ENCODE assay signal across 19 cellular contexts in genomic region chr14:84891414-84891813, GRCh38.
A peak's percentile ranks its signal among the peaks of the same experiment; 100 is the strongest.
DNase-seq lines count a peak whose midpoint lies in the region; ATAC-seq and TF ChIP-seq lines count a peak whose summit lies in the region.
"Had no signal": no experiment of that assay in that cellular context is flagged by ENCODE, and none has a peak within 500 bp of the region (broad histone marks: within the 10 kb centered on the region; RNA-seq: fewer than 3 reads in every experiment).

No MANE protein-coding gene starts in this region.

- in situ Hi-C loops in GM13976 (cut with MboI; ENCODE audit: low sequenced_read_pairs, unreplicated experiment): no loop called here

- H3K4me3 ChIP-seq in RWPE2 (ENCODE audit: severe bottlenecking): no peak overlapping the region
- H3K4me3 ChIP-seq: BLaER1 treated with 17β-estradiol and CSF1 and Interleukin-3, amounts not matched to agents 10 nM and 100 nM; GM23338; HAP-1 had no signal

- H3K27ac ChIP-seq in RWPE2 (ENCODE audit: poor library complexity, severe bottlenecking) (no peak overlapping the region), foreskin keratinocyte (no peak overlapping the region)
- H3K27ac ChIP-seq: BLaER1 treated with 17β-estradiol and CSF1 and Interleukin-3, amounts not matched to agents 10 nM and 100 nM had no signal

- no peaks in the 10 kb centered on the region for H3K9me3 ChIP-seq in RWPE2 (ENCODE audit: severe bottlenecking)
- H3K9me3 ChIP-seq: BE2C, HAP-1 had no signal

- no peaks in the 10 kb centered on the region for H3K27me3 ChIP-seq in RWPE2 (ENCODE audit: insufficient read depth, poor library complexity, severe bottlenecking)
- no peaks in the 10 kb centered on the region for H3K27me3 ChIP-seq in foreskin keratinocyte
- H3K27me3 ChIP-seq: BE2C; BLaER1 treated with 17β-estradiol and CSF1 and Interleukin-3, amounts not matched to agents 10 nM and 100 nM had no signal

- TF ChIP-seq CTCF in RWPE2 (IDR thresholded peaks at IDR 0.05; ENCODE audit: poor library complexity, severe bottlenecking) (no peak), foreskin keratinocyte (conservative IDR thresholded peaks at IDR 0.05) (no peak), GM13976 (IDR thresholded peaks at IDR 0.05; ENCODE audit: borderline replicate concordance, control extremely low read depth, extremely low read depth, insufficient read depth, missing control alignments) (no peak)

- no peaks in the 10 kb centered on the region for H3K36me3 Mint-ChIP-seq in stimulated activated memory B cell treated with anti-CD40 and anti-IgM and Interleukin-4, amounts not matched to agents 10 μg/mL and 1 μg/mL and 100 μg/mL, for 72 hours
- H3K36me3 Mint-ChIP-seq: CD14-positive monocyte; CD8-positive, alpha-beta memory T cell had no signal

- peak; percentile 61; the same call in 2 of the 3 replicates for ATAC-seq in RWPE2 (ENCODE audit: low read depth)
- ATAC-seq in foreskin keratinocyte: peak; percentile 72
- no peak for ATAC-seq in stimulated activated memory B cell treated with anti-CD40 and anti-IgM and Interleukin-4, amounts not matched to agents 10 μg/mL and 1 μg/mL and 100 μg/mL, for 72 hours
- ATAC-seq in GM19023 (IDR thresholded peaks at IDR 0.05; ENCODE audit: unreplicated experiment): no peak
- ATAC-seq: GM23338 had no signal

- peaks cover 11% of the 10 kb centered on the region for H3K9me3 Mint-ChIP-seq in stimulated activated memory B cell treated with anti-CD40 and anti-IgM and Interleukin-4, amounts not matched to agents 10 μg/mL and 1 μg/mL and 100 μg/mL, for 72 hours

- no peaks in the 10 kb centered on the region for H3K36me3 ChIP-seq in RWPE2 (ENCODE audit: low read depth)
- H3K36me3 ChIP-seq: BE2C; BLaER1 treated with 17β-estradiol and CSF1 and Interleukin-3, amounts not matched to agents 10 nM and 100 nM; HAP-1 had no signal

- no peak overlapping the region for H3K27ac Mint-ChIP-seq in stimulated activated memory B cell treated with anti-CD40 and anti-IgM and Interleukin-4, amounts not matched to agents 10 μg/mL and 1 μg/mL and 100 μg/mL, for 72 hours
- H3K27ac Mint-ChIP-seq: CD14-positive monocyte; CD4-positive, alpha-beta T cell; CD8-positive, alpha-beta memory T cell; GM23338 had no signal

- no peak overlapping the region for H3K4me3 Mint-ChIP-seq in stimulated activated memory B cell treated with anti-CD40 and anti-IgM and Interleukin-4, amounts not matched to agents 10 μg/mL and 1 μg/mL and 100 μg/mL, for 72 hours
- H3K4me3 Mint-ChIP-seq: CD14-positive monocyte; CD4-positive, alpha-beta T cell; CD8-positive, alpha-beta memory T cell; GM23338 had no signal

- H3K4me1 Mint-ChIP-seq in stimulated activated memory B cell treated with anti-CD40 and anti-IgM and Interleukin-4, amounts not matched to agents 10 μg/mL and 1 μg/mL and 100 μg/mL, for 72 hours: no peaks in the 10 kb centered on the region
- H3K4me1 Mint-ChIP-seq: CD14-positive monocyte; CD8-positive, alpha-beta memory T cell; GM23338 had no signal

- H3K4me1 ChIP-seq in RWPE2 (ENCODE audit: insufficient read depth, poor library complexity, severe bottlenecking) (no peaks in the 10 kb centered on the region), foreskin keratinocyte (no peaks in the 10 kb centered on the region)
- H3K4me1 ChIP-seq: BE2C; BLaER1 treated with 17β-estradiol and CSF1 and Interleukin-3, amounts not matched to agents 10 nM and 100 nM; HAP-1 had no signal

- peak; percentile 23 for DNase-seq in HCEC 1CT
- DNase-seq in HS-5 (ENCODE audit: low read depth): peak; percentile 2
- no peak for DNase-seq in RWPE2 (ENCODE audit: low spot score)
- peak; percentile 5 to 32 for DNase-seq in foreskin keratinocyte
- DNase-seq in GM13976 (ENCODE audit: low spot score): no peak
- DNase-seq: AML-193; BE2C; CD4-positive, alpha-beta T cell; CD8-positive, alpha-beta memory T cell; DMS 273 treated with DMSO at 0.1 percent for 48 hours; DMS79; EL; GF-D8 had no signal

- no peaks in the 10 kb centered on the region for H3K27me3 Mint-ChIP-seq in stimulated activated memory B cell treated with anti-CD40 and anti-IgM and Interleukin-4, amounts not matched to agents 10 μg/mL and 1 μg/mL and 100 μg/mL, for 72 hours
- H3K27me3 Mint-ChIP-seq: CD4-positive, alpha-beta T cell; CD8-positive, alpha-beta memory T cell had no signal

Comparison
In these comparisons a context has a peak if more than half of its experiments do, and no peak if none do; other contexts are left out.
1. DNase-seq: peak in HCEC 1CT (single experiment), HS-5 (single experiment) and foreskin keratinocyte (2 of 2); none in RWPE2 (single experiment) and GM13976 (single experiment).
2. ATAC-seq: peak in RWPE2 (single experiment) and foreskin keratinocyte (single experiment); none in stimulated activated memory B cell treated with anti-CD40 and anti-IgM and Interleukin-4, amounts not matched to agents 10 μg/mL and 1 μg/mL and 100 μg/mL, for 72 hours (single experiment) and GM19023 (single experiment).